ENCODE assay signal across 8 cellular contexts in the genomic region with DNA sequence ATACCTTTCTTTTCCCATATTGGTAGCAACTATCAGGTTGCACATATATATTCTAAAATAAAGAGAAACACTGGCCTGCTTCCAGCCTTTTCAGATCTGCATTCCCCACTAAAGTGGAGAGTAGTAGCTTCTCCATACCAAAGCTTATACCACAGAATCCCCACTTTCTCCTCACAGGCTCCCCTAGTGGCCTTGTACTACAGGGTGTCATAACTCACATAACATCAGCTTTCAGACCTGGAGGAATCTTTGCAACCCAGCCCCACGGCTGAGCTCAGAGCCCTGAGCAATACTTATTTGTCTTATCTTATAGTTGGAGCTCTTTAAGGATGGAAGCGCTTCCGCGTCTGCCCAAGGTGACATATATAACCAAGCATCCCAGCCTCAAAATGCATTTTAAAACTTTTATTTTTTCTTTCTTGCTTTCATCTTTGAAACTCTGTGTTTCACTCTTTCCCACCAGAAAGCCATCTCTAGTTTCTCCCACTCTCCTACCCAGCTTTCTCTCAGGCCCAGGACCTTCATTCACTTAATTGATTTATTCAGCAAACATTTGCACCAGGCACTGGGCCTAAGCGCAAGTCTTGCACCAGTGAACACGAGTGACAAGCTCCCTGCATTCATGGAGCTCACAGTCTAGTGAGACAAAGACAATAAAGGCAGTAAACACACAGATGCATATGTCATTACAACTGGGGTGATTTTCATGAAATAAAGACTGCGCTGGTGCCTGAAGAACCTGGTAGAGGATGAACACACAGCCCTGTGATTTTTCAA.
DNase-seq lines count a peak whose midpoint lies in the region; ATAC-seq, FAIRE-seq and TF ChIP-seq lines count a peak whose summit lies in the region.
"Had no signal": no experiment of that assay in that cellular context is flagged by ENCODE, and none has a peak within 500 bp of the region (broad histone marks: within the 10 kb centered on the region; RNA-seq: fewer than 3 reads in every experiment).

No MANE protein-coding gene starts in this region.

- POLR2A ChIA-PET in K562 (lab: Yijun Ruan, JAX) = no interaction called here

- no peak overlapping the region for H3K27ac ChIP-seq in K562 (ENCODE audit: extremely low read depth, low read depth, low read length)
- no peak overlapping the region for H3K27ac ChIP-seq in neural cell (ENCODE audit: low read length)

- H3K79me2 ChIP-seq in Loucy (ENCODE audit: insufficient read depth, low read length) (no peaks in the 10 kb centered on the region), K562 (ENCODE audit: control insufficient read depth, insufficient read depth, low read length) (no peaks in the 10 kb centered on the region), neural cell (replicated peaks; ENCODE audit: insufficient read depth, low read length) (no peaks in the 10 kb centered on the region)

- WGBS in K562 (ENCODE audit: insufficient coverage, low coverage, missing lambda C conversion rate) = 3% methylated on average over 7 of the region's 7 CpGs

- H3K36me3 ChIP-seq in Loucy (ENCODE audit: insufficient read depth, low read length) = no peaks in the 10 kb centered on the region
- no peaks in the 10 kb centered on the region for H3K36me3 ChIP-seq in K562 (ENCODE audit: control insufficient read depth, insufficient read depth, low read length)
- no peaks in the 10 kb centered on the region for H3K36me3 ChIP-seq in neural cell (ENCODE audit: insufficient read depth, low read length)

- BruUV-seq in K562 (replicated peaks; lab: Mats Ljungman, UMichigan) = no TSS peak

- TF ChIP-seq CTCF in GM12872 (IDR thresholded peaks at IDR 0.05; ENCODE audit: insufficient read depth, low read depth, low read length) = peak; percentile 49; the same call in 2 of the 3 replicates
- TF ChIP-seq CTCF in Loucy (conservative IDR thresholded peaks at IDR 0.05; ENCODE audit: low read length) = peak; percentile 29; the same call in 1 of the 2 replicates
- TF ChIP-seq CTCF in K562 (IDR thresholded peaks at IDR 0.05 in 2 of 3, conservative IDR thresholded peaks at IDR 0.05 in 1 of 3; ENCODE audit: insufficient read depth in 2 of 3, low read depth in 1 of 3, low read length in 3 of 3) = peak; percentile 44 to 54 (median 48)
- TF ChIP-seq CTCF in neural cell (IDR thresholded peaks at IDR 0.05; ENCODE audit: poor library complexity, severe bottlenecking) = peak; percentile 33

- no peaks in the 10 kb centered on the region for H3F3A ChIP-seq in Loucy (ENCODE audit: low read depth)
- H3F3A ChIP-seq in neural cell (ENCODE audit: insufficient read depth, low read length, poor library complexity, severe bottlenecking) = no peaks in the 10 kb centered on the region

- H4K20me1 ChIP-seq in Loucy (ENCODE audit: insufficient read depth, low read length, poor library complexity, severe bottlenecking) (no peaks in the 10 kb centered on the region), K562 (replicated peaks; ENCODE audit: control insufficient read depth, insufficient read depth, low read length) (no peaks in the 10 kb centered on the region), neural cell (ENCODE audit: insufficient read depth) (no peaks in the 10 kb centered on the region)

- H3K9me1 ChIP-seq in K562 (ENCODE audit: control insufficient read depth, insufficient read depth, low read length) = no peaks in the 10 kb centered on the region

- H3K4me1 ChIP-seq in Loucy (ENCODE audit: insufficient read depth, low read length, poor library complexity, severe bottlenecking) = no peaks in the 10 kb centered on the region
- H3K4me1 ChIP-seq in K562 (replicated peaks in 1 of 2; ENCODE audit: control insufficient read depth in 2 of 2, insufficient read depth in 2 of 2, low read length in 2 of 2) = no peaks in the 10 kb centered on the region

- TF ChIP-seq POLR2A in K562 (conservative IDR thresholded peaks at IDR 0.05) = no peak

- H3K9ac ChIP-seq in Loucy (ENCODE audit: low read depth, low read length, poor library complexity, severe bottlenecking) = no peak overlapping the region
- H3K9ac ChIP-seq in K562 (ENCODE audit: insufficient read depth in 1 of 2, low read depth in 2 of 2, low read length in 2 of 2) = no peak overlapping the region
- no peak overlapping the region for H3K9ac ChIP-seq in neural cell (ENCODE audit: low read length)

- H2AFZ ChIP-seq in Loucy (ENCODE audit: low read length) = no peak overlapping the region
- H2AFZ ChIP-seq in K562 (ENCODE audit: low read depth, low read length) = no peak overlapping the region
- H2AFZ ChIP-seq in neural cell (ENCODE audit: low read depth, low read length) = no peak overlapping the region

- intact Hi-C loops in K562 (cut with micrococcal nuclease) = no loop called here

- no peak for FAIRE-seq in K562 (lab: Jason Lieb, UNC)

- H3K9me3 ChIP-seq in Loucy (ENCODE audit: insufficient read depth, low read depth, low read length) (no peaks in the 10 kb centered on the region), K562 (replicated peaks; ENCODE audit: control insufficient read depth, insufficient read depth, low read depth, low read length) (no peaks in the 10 kb centered on the region), neural cell (ENCODE audit: low read length) (no peaks in the 10 kb centered on the region)
- H3K9me3 ChIP-seq: mucosa of descending colon had no signal

- H3K27me3 ChIP-seq in Loucy (ENCODE audit: insufficient read depth, low read length, poor library complexity, severe bottlenecking) (no peaks in the 10 kb centered on the region), K562 (ENCODE audit: control insufficient read depth in 2 of 2, insufficient read depth in 2 of 2, low read length in 2 of 2) (peaks cover 0 to 5% of the 10 kb centered on the region in 2 experiments; a peak in 1 of 5 replicates), neural cell (ENCODE audit: insufficient read depth, low read depth, low read length) (no peaks in the 10 kb centered on the region)

- H3K9me2 ChIP-seq in Loucy (replicated peaks; ENCODE audit: low read depth, low read length) (no peaks in the 10 kb centered on the region), neural cell (ENCODE audit: insufficient read depth, low read length) (no peaks in the 10 kb centered on the region)

- no peak overlapping the region for H3K4me3 ChIP-seq in Loucy (ENCODE audit: low read length, poor library complexity, severe bottlenecking)
- H3K4me3 ChIP-seq in K562 = no peak overlapping the region
- H3K4me3 ChIP-seq in neural cell (ENCODE audit: low read length) = no peak overlapping the region
- H3K4me3 ChIP-seq: mucosa of descending colon had no signal

- in situ Hi-C loops in K562 (cut with MboI) = no loop called here

- ATAC-seq in K562 (peak; percentile 94), HG02798 (IDR thresholded peaks at IDR 0.05; ENCODE audit: poor library complexity, unreplicated experiment) (no peak)
- ATAC-seq: mucosa of descending colon had no signal

- DNase-seq in K562 (ENCODE audit: extremely low read depth in 1 of 4, low spot score in 3 of 4) (peak; percentile 16 to 41 (median 32)), NCI-H526 treated with DMSO at 0.1 percent for 48 hours (lab: John Stamatoyannopoulos, UW) (no peak)
- DNase-seq in stimulated activated CD8-positive, alpha-beta memory T cell treated with anti-CD3 and anti-CD28 coated beads, Interleukin-4, amount 100 ng/mL, for 48 hours = no peak
- DNase-seq: mucosa of descending colon had no signal

- H3K4me2 ChIP-seq in Loucy (ENCODE audit: low read depth, low read length, poor library complexity, severe bottlenecking) (no peak overlapping the region), K562 (ENCODE audit: insufficient read depth, low read length) (no peak overlapping the region), neural cell (ENCODE audit: low read length) (no peak overlapping the region)

- TF ChIP-seq RAD21 in K562 (CRISPR knock-in tag; conservative IDR thresholded peaks at IDR 0.05 in 1 of 2, IDR thresholded peaks at IDR 0.05 in 1 of 2) (no peak), neural cell (conservative IDR thresholded peaks at IDR 0.05) (no peak)

- CTCF ChIA-PET in K562 (lab: Yijun Ruan, JAX; ENCODE audit: low intra/inter-chr PET ratio) = no interaction called here

- no peak for TF ChIP-seq EP300 in K562 (IDR thresholded peaks at IDR 0.05; ENCODE audit: low read length)
- TF ChIP-seq EP300 in neural cell (conservative IDR thresholded peaks at IDR 0.05; ENCODE audit: poor library complexity, severe bottlenecking) = no peak

TF ChIP-seq in K562, 482 proteins besides CTCF, POLR2A, EP300 and RAD21:
- TF ChIP-seq PML (IDR thresholded peaks at IDR 0.05; ENCODE audit: low read length) (no peak), MEIS2 (IDR thresholded peaks at IDR 0.05; ENCODE audit: partially characterized antibody) (peak; percentile 11)

TF ChIP-seq in neural cell, 6 proteins besides CTCF, POLR2A, EP300 and RAD21:
- TF ChIP-seq REST (IDR thresholded peaks at IDR 0.05; ENCODE audit: borderline replicate concordance) (no peak), TAF1 (IDR thresholded peaks at IDR 0.05; ENCODE audit: low read depth) (no peak), EZH2 (IDR thresholded peaks at IDR 0.05; ENCODE audit: borderline replicate concordance, insufficient read depth, low read length, poor library complexity, severe bottlenecking) (no peak), POLR2AphosphoS5 (IDR thresholded peaks at IDR 0.05) (no peak), SMC3 (conservative IDR thresholded peaks at IDR 0.05; ENCODE audit: poor library complexity) (no peak), MXI1 (conservative IDR thresholded peaks at IDR 0.05; ENCODE audit: poor library complexity, severe bottlenecking) (no peak)

Comparison
In these comparisons a context has a peak if more than half of its experiments do, and no peak if none do; other contexts are left out.
1. DNase-seq: peak in K562 (4 of 4); none in NCI-H526 treated with DMSO at 0.1 percent for 48 hours (single experiment) and stimulated activated CD8-positive, alpha-beta memory T cell treated with anti-CD3 and anti-CD28 coated beads, Interleukin-4, amount 100 ng/mL, for 48 hours (single experiment).
2. Peak in every context shown above with its lines, with median percentiles within 50 percentile points of each other: CTCF ChIP-seq.